In the genomic region with DNA sequence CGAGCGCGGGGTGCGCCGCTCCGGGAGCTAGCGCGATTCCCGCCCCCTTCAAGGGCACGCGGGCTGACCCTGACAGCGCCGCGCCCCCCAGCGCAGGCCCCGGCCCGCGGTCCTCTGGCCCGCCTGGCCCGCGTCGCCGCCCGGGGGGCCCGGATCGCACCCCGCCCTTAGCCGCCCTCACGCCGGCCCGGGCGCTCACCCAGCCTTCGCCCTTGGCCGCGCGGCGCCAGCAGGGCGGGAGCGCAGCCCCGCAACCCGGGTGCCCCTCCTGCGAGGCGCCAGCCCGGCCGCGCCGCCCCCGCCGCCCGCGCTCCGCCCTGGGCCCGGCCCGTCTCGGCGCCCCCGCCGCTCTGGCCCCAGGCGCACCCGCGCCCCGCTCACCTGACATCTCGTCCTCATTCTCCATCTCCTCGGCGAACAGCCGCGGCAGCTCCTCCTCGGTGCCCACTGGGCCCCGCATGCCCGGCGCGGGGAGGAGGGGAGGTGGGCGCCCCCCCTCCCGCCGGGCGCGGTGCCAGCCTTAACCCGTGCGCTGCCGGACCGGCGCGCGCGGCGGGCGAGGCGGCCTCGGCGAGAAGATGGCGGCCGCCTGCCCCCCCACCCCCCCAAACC, we compare ENCODE assay signal across 10 cellular contexts. TPM values are rescaled to one million over a fixed set of nuclear protein-coding genes. Genes with fewer than 3 reads are reported as not detected.
A peak's percentile ranks its signal among the peaks of the same experiment; 100 is the strongest.
DNase-seq lines count a peak whose midpoint lies in the region; ATAC-seq and TF ChIP-seq lines count a peak whose summit lies in the region.
"Had no signal": no experiment of that assay in that cellular context is flagged by ENCODE, and none has a peak within 500 bp of the region (broad histone marks: within the 10 kb centered on the region; RNA-seq: fewer than 3 reads in every experiment).

No MANE protein-coding gene starts in this region.

- no peak overlapping the region for H3K27ac Mint-ChIP-seq in Calu3 (ENCODE audit: unreplicated experiment)
- H3K27ac Mint-ChIP-seq: activated T-cell treated with anti-CD3 and anti-CD28 coated beads, Interleukin-2, amount 50 U/mL, for 72 hours had no signal

- H3K9me3 ChIP-seq in HEK293 (ENCODE audit: control insufficient read depth, insufficient read depth, low read depth, low read length) (no peaks in the 10 kb centered on the region), psoas muscle (no peaks in the 10 kb centered on the region)

- no TSS peak for BruUV-seq in Calu3 (replicated peaks; lab: Mats Ljungman, UMichigan)

- peaks cover 24% of the 10 kb centered on the region for H3K36me3 Mint-ChIP-seq in Calu3 (ENCODE audit: insufficient read depth, unreplicated experiment)

- H3K36me3 ChIP-seq in HEK293 (ENCODE audit: control insufficient read depth in 2 of 2, insufficient read depth in 1 of 2, low read length in 2 of 2) (peaks cover 0 to 6% of the 10 kb centered on the region in 2 experiments; a peak in 1 of 3 replicates), psoas muscle (ENCODE audit: insufficient read depth in 1 of 2, low read depth in 1 of 2) (peaks cover 0 to 5% of the 10 kb centered on the region in 2 donors)

- H3K9me3 Mint-ChIP-seq in Calu3 (ENCODE audit: low read depth, unreplicated experiment): no peaks in the 10 kb centered on the region
- H3K9me3 Mint-ChIP-seq: activated T-cell treated with anti-CD3 and anti-CD28 coated beads, Interleukin-2, amount 50 U/mL, for 72 hours had no signal

- H3K4me1 Mint-ChIP-seq in Calu3 (ENCODE audit: low read depth, unreplicated experiment): no peaks in the 10 kb centered on the region

- H3K4me1 ChIP-seq in HEK293 (ENCODE audit: control insufficient read depth, insufficient read depth, low read length): no peaks in the 10 kb centered on the region
- H3K4me1 ChIP-seq in psoas muscle: peaks cover 13% of the 10 kb centered on the region

- H3K27ac ChIP-seq in HEK293 (ENCODE audit: extremely low read depth, low read depth, low read length) (no peak overlapping the region; the same call in 1 of the 2 replicates), dorsolateral prefrontal cortex (peak overlapping the region in 31 of 59 donors; percentile 9 to 88 (median 65)), psoas muscle (no peak overlapping the region)

- TF ChIP-seq CTCF in HEK293 (tag by site-specific recombination; IDR thresholded peaks at IDR 0.05) (no peak), dorsolateral prefrontal cortex (IDR thresholded peaks at IDR 0.05 in 54 of 56, conservative IDR thresholded peaks at IDR 0.05 in 2 of 56; ENCODE audit: low read depth in 1 of 56, partially characterized antibody in 56 of 56) (no peak), psoas muscle (IDR thresholded peaks at IDR 0.05) (no peak), Calu3 (IDR thresholded peaks at IDR 0.05; ENCODE audit: unreplicated experiment) (no peak)

- H3K27me3 Mint-ChIP-seq in Calu3 (ENCODE audit: unreplicated experiment): peaks cover 39% of the 10 kb centered on the region

- CTCF ChIA-PET in HEK293 (lab: Yijun Ruan, JAX): no interaction called here
- CTCF ChIA-PET in Calu3 (lab: Charles Lee): interaction anchor here (0.6 kb wide), 1 partner anchor 13 kb away, joined by 6 read pairs; no protein-coding TSS in a partner anchor

- no peak overlapping the region for H3K4me3 Mint-ChIP-seq in Calu3 (ENCODE audit: low read depth, unreplicated experiment)

- POLR2A ChIA-PET in HEK293 (lab: Yijun Ruan, JAX): no interaction called here

- H3K4me3 ChIP-seq in HEK293 (ENCODE audit: low read depth, low read length) (peak overlapping the region; percentile 29), dorsolateral prefrontal cortex (peak overlapping the region in 56 of 59 donors; percentile 18 to 72 (median 58)), psoas muscle (peak overlapping the region; percentile 38)

- WGBS in psoas muscle, 3 donors: 0 to 2% (median 0%) methylated on average over 6 to 89 of the region's 92 CpGs

- H3K27me3 ChIP-seq in dorsolateral prefrontal cortex (peaks cover 0 to 57% (median 26%) of the 10 kb centered on the region in 45 donors), psoas muscle (ENCODE audit: insufficient read depth in 3 of 3, low read length in 2 of 3) (peaks cover 0 to 64% (median 22%) of the 10 kb centered on the region in 3 donors)

- ATAC-seq in psoas muscle: no peak

- DNase-seq in DMS53 (lab: John Stamatoyannopoulos, UW) (peak; percentile 28), DMS53 treated with DMSO at 0.1 percent for 48 hours (lab: John Stamatoyannopoulos, UW; ENCODE audit: unreplicated experiment) (no peak), dorsolateral prefrontal cortex (no peak), psoas muscle (no peak), NCI-H510A treated with DMSO at 0.1 percent for 48 hours (lab: John Stamatoyannopoulos, UW) (no peak), NAMALWA (ENCODE audit: low spot score) (no peak), Calu3 (no peak)
- DNase-seq: activated CD4-positive, alpha-beta T cell treated with anti-CD3 and anti-CD28 coated beads for 48 hours; activated T-cell treated with anti-CD3 and anti-CD28 coated beads, Interleukin-2, amount 50 U/mL, for 72 hours had no signal

- intact Hi-C loops in dorsolateral prefrontal cortex (cut with DNase I): loop anchor here (5.0 to 10.0 kb wide), 2 partner anchors 125 to 127 kb away; no protein-coding TSS in a partner anchor
- intact Hi-C loops in psoas muscle (cut with DNase I): loop anchor here in 1 of 2 donors (10.0 kb wide), 1 partner anchor 135 kb away; the partner anchor contains the start of gene KCNAB2
- intact Hi-C loops in Calu3 (cut with micrococcal nuclease; ENCODE audit: unreplicated experiment): loop anchor here (10.0 kb wide), 1 partner anchor 125 kb away; no protein-coding TSS in a partner anchor

TF ChIP-seq in HEK293, 187 proteins besides CTCF, POLR2A, EP300 and RAD21:
- TF ChIP-seq ZNF2 (tag by site-specific recombination; IDR thresholded peaks at IDR 0.05) (no peak), ZNF16 (tag by site-specific recombination; IDR thresholded peaks at IDR 0.05; ENCODE audit: low read depth) (no peak), ZNF157 (tag by site-specific recombination; IDR thresholded peaks at IDR 0.05) (no peak), GFI1B (tag by site-specific recombination; IDR thresholded peaks at IDR 0.05) (no peak), ZNF549 (tag by site-specific recombination; IDR thresholded peaks at IDR 0.05) (no peak), ZNF221 (tag by site-specific recombination; IDR thresholded peaks at IDR 0.05; ENCODE audit: borderline replicate concordance) (no peak)
TF ChIP-seq in HEK293: peak in this region for 0.

RNA-seq across cellular contexts. Expression of gene CHD5, which starts 0.5 kb away (rescaled TPM):
- total RNA-seq in dorsolateral prefrontal cortex: 100 to 1,000 TPM in 111 of 120 experiments, 10 to 100 TPM in 9; 40.0 to 225 (median 141) TPM
- under 1 TPM in 2 of 4 donors, not detected in 2; 0.24 to 0.25 TPM for total RNA-seq in psoas muscle
- under 1 TPM; 0.03 to 0.38 (median 0.17) TPM for polyA plus RNA-seq in psoas muscle
- total RNA-seq in Calu3 (2022): 0.27 and 0.28 TPM in 2 replicates

RNA-seq across cellular contexts. Expression of gene RPL22, which starts 19.7 kb away (rescaled TPM):
- total RNA-seq in dorsolateral prefrontal cortex (100 to 1,000 TPM; 111 to 227 (median 176) TPM), psoas muscle (100 to 1,000 TPM; 308 to 417 (median 333) TPM), Calu3 (2022) (256 and 259 TPM in 2 replicates)
- 100 to 1,000 TPM; 285 to 333 (median 291) TPM for polyA plus RNA-seq in psoas muscle

RNA-seq across cellular contexts. Expression of gene RNF207, which starts 26.2 kb away (rescaled TPM):
- 10 to 100 TPM in 118 of 120 experiments, 1 to 10 TPM in 2; 7.4 to 42.1 (median 22.0) TPM for total RNA-seq in dorsolateral prefrontal cortex
- total RNA-seq in psoas muscle: 10 to 100 TPM in 1 of 4 donors, 1 to 10 TPM in 3; 3.4 to 13.6 (median 4.6) TPM
- polyA plus RNA-seq in psoas muscle: 1 to 10 TPM; 2.5 to 5.1 (median 3.0) TPM
- total RNA-seq in Calu3 (2022): 146 and 160 TPM in 2 replicates

RNA-seq across cellular contexts. Expression of gene ICMT, which starts 56.1 kb away (rescaled TPM):
- 10 to 100 TPM; 19.9 to 47.2 (median 31.3) TPM for total RNA-seq in dorsolateral prefrontal cortex
- total RNA-seq in psoas muscle: 100 to 1,000 TPM in 1 of 4 donors, 10 to 100 TPM in 3; 57.3 to 215 (median 68.3) TPM
- 100 to 1,000 TPM in 1 of 3 donors, 10 to 100 TPM in 2; 39.2 to 101 (median 47.2) TPM for polyA plus RNA-seq in psoas muscle
- 54.5 and 56.2 TPM in 2 replicates for total RNA-seq in Calu3 (2022)

Comparison
In these comparisons a context has a peak if more than half of its experiments do, and no peak if none do; other contexts are left out.
1. H3K27ac ChIP-seq: peak in dorsolateral prefrontal cortex (31 of 59); none in HEK293 (single experiment) and psoas muscle (single experiment).
2. RNA of gene CHD5, which starts 0.5 kb away (total RNA-seq): 40.0 to 225 TPM in dorsolateral prefrontal cortex; 0.27 to 0.28 TPM in Calu3 and 0.24 to 0.25 TPM in psoas muscle; every median in the first group is over 10 times any median in the second.
3. Peak in every context shown above with its lines, with median percentiles within 50 percentile points of each other: H3K4me3 ChIP-seq.